In the genomic region with DNA sequence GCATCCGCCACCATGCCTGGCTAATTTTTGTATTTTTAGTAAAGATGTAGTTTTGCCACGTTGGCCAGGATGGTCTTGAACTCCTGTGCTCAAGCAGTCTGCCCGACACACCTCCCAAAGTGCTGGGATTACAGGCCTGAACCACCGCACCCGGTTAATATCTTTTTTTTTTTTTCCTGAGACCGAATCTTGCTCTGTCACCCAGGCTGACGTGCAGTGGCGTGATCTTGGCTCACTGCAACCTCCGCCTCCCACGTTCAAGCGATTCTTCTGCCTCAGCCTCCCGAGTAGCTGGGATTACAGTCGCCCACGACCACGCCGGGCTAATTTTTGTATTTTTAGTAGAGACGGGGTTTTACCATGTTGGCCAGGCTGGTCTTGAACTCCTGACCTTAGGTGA, we compare ENCODE assay signal across 1 cellular context.
TF ChIP-seq lines count a peak whose summit lies in the region.
"Not testable (repeated sequence)": the region's sequence is repeated elsewhere in the genome, so short reads cannot be mapped to it uniquely, and the experiment has no call there.

No MANE protein-coding gene starts in this region.

TF ChIP-seq in K562, 482 proteins besides CTCF, POLR2A, EP300 and RAD21:
- TF ChIP-seq EGR1 (conservative IDR thresholded peaks at IDR 0.05), result peak; percentile 78
- peak; percentile 28; the same call in 1 of the 2 replicates for TF ChIP-seq EP400 (IDR thresholded peaks at IDR 0.05)
- TF ChIP-seq, protein P1, sequence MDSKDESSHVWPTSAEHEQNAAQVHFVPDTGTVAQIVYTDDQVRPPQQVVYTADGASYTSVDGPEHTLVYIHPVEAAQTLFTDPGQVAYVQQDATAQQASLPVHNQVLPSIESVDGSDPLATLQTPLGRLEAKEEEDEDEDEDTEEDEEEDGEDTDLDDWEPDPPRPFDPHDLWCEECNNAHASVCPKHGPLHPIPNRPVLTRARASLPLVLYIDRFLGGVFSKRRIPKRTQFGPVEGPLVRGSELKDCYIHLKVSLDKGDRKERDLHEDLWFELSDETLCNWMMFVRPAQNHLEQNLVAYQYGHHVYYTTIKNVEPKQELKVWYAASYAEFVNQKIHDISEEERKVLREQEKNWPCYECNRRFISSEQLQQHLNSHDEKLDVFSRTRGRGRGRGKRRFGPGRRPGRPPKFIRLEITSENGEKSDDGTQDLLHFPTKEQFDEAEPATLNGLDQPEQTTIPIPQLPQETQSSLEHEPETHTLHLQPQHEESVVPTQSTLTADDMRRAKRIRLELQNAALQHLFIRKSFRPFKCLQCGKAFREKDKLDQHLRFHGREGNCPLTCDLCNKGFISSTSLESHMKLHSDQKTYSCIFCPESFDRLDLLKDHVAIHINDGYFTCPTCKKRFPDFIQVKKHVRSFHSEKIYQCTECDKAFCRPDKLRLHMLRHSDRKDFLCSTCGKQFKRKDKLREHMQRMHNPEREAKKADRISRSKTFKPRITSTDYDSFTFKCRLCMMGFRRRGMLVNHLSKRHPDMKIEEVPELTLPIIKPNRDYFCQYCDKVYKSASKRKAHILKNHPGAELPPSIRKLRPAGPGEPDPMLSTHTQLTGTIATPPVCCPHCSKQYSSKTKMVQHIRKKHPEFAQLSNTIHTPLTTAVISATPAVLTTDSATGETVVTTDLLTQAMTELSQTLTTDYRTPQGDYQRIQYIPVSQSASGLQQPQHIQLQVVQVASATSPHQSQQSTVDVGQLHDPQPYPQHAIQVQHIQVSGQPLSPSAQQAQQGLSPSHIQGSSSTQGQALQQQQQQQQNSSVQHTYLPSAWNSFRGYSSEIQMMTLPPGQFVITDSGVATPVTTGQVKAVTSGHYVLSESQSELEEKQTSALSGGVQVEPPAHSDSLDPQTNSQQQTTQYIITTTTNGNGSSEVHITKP (IDR thresholded peaks at IDR 0.05; ENCODE audit: partially characterized antibody), result peak; percentile 31
- peak; percentile 63 for TF ChIP-seq ZNF316 (IDR thresholded peaks at IDR 0.05)
- TF ChIP-seq ATF1 (CRISPR knock-in tag; IDR thresholded peaks at IDR 0.05), result not testable (repeated sequence)
- peak; percentile 47 for TF ChIP-seq ATF1 (tag; IDR thresholded peaks at IDR 0.05)
- peak; percentile 67 for TF ChIP-seq ZNF384 (IDR thresholded peaks at IDR 0.05; ENCODE audit: low read depth, low read length)
- peak; percentile 50; the same call in 1 of the 2 replicates for TF ChIP-seq C11orf30 (IDR thresholded peaks at IDR 0.05; ENCODE audit: low read depth)
- TF ChIP-seq, protein P2, sequence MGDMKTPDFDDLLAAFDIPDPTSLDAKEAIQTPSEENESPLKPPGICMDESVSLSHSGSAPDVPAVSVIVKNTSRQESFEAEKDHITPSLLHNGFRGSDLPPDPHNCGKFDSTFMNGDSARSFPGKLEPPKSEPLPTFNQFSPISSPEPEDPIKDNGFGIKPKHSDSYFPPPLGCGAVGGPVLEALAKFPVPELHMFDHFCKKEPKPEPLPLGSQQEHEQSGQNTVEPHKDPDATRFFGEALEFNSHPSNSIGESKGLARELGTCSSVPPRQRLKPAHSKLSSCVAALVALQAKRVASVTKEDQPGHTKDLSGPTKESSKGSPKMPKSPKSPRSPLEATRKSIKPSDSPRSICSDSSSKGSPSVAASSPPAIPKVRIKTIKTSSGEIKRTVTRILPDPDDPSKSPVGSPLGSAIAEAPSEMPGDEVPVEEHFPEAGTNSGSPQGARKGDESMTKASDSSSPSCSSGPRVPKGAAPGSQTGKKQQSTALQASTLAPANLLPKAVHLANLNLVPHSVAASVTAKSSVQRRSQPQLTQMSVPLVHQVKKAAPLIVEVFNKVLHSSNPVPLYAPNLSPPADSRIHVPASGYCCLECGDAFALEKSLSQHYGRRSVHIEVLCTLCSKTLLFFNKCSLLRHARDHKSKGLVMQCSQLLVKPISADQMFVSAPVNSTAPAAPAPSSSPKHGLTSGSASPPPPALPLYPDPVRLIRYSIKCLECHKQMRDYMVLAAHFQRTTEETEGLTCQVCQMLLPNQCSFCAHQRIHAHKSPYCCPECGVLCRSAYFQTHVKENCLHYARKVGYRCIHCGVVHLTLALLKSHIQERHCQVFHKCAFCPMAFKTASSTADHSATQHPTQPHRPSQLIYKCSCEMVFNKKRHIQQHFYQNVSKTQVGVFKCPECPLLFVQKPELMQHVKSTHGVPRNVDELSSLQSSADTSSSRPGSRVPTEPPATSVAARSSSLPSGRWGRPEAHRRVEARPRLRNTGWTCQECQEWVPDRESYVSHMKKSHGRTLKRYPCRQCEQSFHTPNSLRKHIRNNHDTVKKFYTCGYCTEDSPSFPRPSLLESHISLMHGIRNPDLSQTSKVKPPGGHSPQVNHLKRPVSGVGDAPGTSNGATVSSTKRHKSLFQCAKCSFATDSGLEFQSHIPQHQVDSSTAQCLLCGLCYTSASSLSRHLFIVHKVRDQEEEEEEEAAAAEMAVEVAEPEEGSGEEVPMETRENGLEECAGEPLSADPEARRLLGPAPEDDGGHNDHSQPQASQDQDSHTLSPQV (IDR thresholded peaks at IDR 0.05), result peak; percentile 45
- TF ChIP-seq, protein P3, sequence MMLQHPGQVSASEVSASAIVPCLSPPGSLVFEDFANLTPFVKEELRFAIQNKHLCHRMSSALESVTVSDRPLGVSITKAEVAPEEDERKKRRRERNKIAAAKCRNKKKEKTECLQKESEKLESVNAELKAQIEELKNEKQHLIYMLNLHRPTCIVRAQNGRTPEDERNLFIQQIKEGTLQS (IDR thresholded peaks at IDR 0.05), result 0 out of 2 replicates have a peak, but pooled peaks have one; percentile 23
- TF ChIP-seq, protein P3 (CRISPR knock-in tag; conservative IDR thresholded peaks at IDR 0.05), result not testable (repeated sequence)
- TF ChIP-seq NFE2 (IDR thresholded peaks at IDR 0.05; ENCODE audit: low read depth), result peak; percentile 44; the same call in 1 of the 2 replicates
